ENCODE assay signal across 13 cellular contexts in the genomic region with DNA sequence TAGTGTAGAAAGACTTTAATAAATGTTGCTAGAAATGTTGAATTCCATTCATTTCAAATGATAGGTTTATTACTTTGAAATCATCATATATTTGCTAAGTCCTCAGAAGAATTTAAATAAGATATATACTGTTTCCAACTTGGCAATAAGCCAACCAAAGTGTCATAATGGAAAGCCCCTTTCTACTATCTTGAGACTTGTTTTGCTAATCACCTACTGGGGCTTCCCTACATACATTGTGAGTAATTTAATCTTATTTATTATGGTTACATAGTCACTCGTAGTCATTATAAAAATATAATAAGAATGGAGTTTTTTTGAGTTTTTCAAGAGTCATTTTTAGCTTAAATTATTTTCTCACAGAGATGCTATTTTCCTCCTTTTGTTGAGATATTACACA. TPM values are rescaled to one million over a fixed set of nuclear protein-coding genes. Genes with fewer than 3 reads are reported as not detected.
A peak's percentile ranks its signal among the peaks of the same experiment; 100 is the strongest.
DNase-seq lines count a peak whose midpoint lies in the region; ATAC-seq and TF ChIP-seq lines count a peak whose summit lies in the region.
"Had no signal": no experiment of that assay in that cellular context is flagged by ENCODE, and none has a peak within 500 bp of the region (broad histone marks: within the 10 kb centered on the region; RNA-seq: fewer than 3 reads in every experiment).

No MANE protein-coding gene starts in this region.

- H3K27me3 Mint-ChIP-seq in activated naive CD8-positive, alpha-beta T cell: peaks cover 7% of the 10 kb centered on the region
- H3K27me3 Mint-ChIP-seq in activated naive CD8-positive, alpha-beta T cell treated with anti-CD3 and anti-CD28 coated beads for 36 hours: peaks cover 27% of the 10 kb centered on the region
- peaks cover 19% of the 10 kb centered on the region for H3K27me3 Mint-ChIP-seq in stimulated activated naive CD8-positive, alpha-beta T cell treated with anti-CD3 and anti-CD28 coated beads, Interleukin-15, Interleukin-2, amounts not matched to agents 100 ng/mL and 50 ng/mL, for 24 hours

- H2BK120ac ChIP-seq in trophoblast cell (ENCODE audit: insufficient read depth, low read length, poor library complexity): no peak overlapping the region

- no peaks in the 10 kb centered on the region for H3K9me2 ChIP-seq in SU-DHL-6 (replicated peaks; ENCODE audit: insufficient read depth, low read length)

- H2AK5ac ChIP-seq in trophoblast cell (ENCODE audit: low read length): no peak overlapping the region

- no peak overlapping the region for H3K18ac ChIP-seq in trophoblast cell (ENCODE audit: low read length)

- ATAC-seq in HG02759 (IDR thresholded peaks at IDR 0.05; ENCODE audit: unreplicated experiment): peak; percentile 62

- no CpG with 5 or more reads among the region's 1 CpG for WGBS in trophoblast cell (ENCODE audit: extremely low coverage, insufficient coverage, insufficient read length)

- H3K9ac ChIP-seq in SU-DHL-6 (ENCODE audit: low read length): no peak overlapping the region
- no peak overlapping the region for H3K9ac ChIP-seq in trophoblast cell (ENCODE audit: low read length)

- no peaks in the 10 kb centered on the region for H3F3A ChIP-seq in SU-DHL-6 (ENCODE audit: insufficient read depth)

- no peaks in the 10 kb centered on the region for H4K20me1 ChIP-seq in SU-DHL-6 (ENCODE audit: low read depth, low read length)

- H3K4me1 ChIP-seq in trophoblast cell (ENCODE audit: control insufficient read depth in 1 of 2, insufficient read depth in 2 of 2, low read length in 2 of 2): peaks cover 4 to 10% of the 10 kb centered on the region in 2 experiments
- H3K4me1 ChIP-seq: prostate gland had no signal

- no peak overlapping the region for H4K91ac ChIP-seq in trophoblast cell (ENCODE audit: low read depth, low read length)

- H2BK12ac ChIP-seq in trophoblast cell (ENCODE audit: low read length): no peak overlapping the region

- H3K79me1 ChIP-seq in trophoblast cell (ENCODE audit: low read length): peaks cover 9% of the 10 kb centered on the region

- peak overlapping the region; percentile 66 for H3K27ac Mint-ChIP-seq in activated naive CD8-positive, alpha-beta T cell
- no peak overlapping the region for H3K27ac Mint-ChIP-seq in activated naive CD8-positive, alpha-beta T cell treated with anti-CD3 and anti-CD28 coated beads for 36 hours
- H3K27ac Mint-ChIP-seq in stimulated activated naive CD8-positive, alpha-beta T cell treated with anti-CD3 and anti-CD28 coated beads, Interleukin-15, Interleukin-2, amounts not matched to agents 100 ng/mL and 50 ng/mL, for 24 hours: peak overlapping the region; percentile 68

- H3K27me3 ChIP-seq in SU-DHL-6 (ENCODE audit: low read length): no peaks in the 10 kb centered on the region
- H3K27me3 ChIP-seq in trophoblast cell (ENCODE audit: insufficient read depth, low read length): no peaks in the 10 kb centered on the region

- peaks cover 1% of the 10 kb centered on the region for H3K4me1 Mint-ChIP-seq in activated naive CD8-positive, alpha-beta T cell (ENCODE audit: low read depth)
- peaks cover 2% of the 10 kb centered on the region for H3K4me1 Mint-ChIP-seq in activated naive CD8-positive, alpha-beta T cell treated with anti-CD3 and anti-CD28 coated beads for 36 hours
- peaks cover 4% of the 10 kb centered on the region for H3K4me1 Mint-ChIP-seq in stimulated activated naive CD8-positive, alpha-beta T cell treated with anti-CD3 and anti-CD28 coated beads, Interleukin-15, Interleukin-2, amounts not matched to agents 100 ng/mL and 50 ng/mL, for 24 hours (ENCODE audit: low read depth)

- no peak for TF ChIP-seq CTCF in SU-DHL-6 (IDR thresholded peaks at IDR 0.05; ENCODE audit: insufficient read depth, low read length, poor library complexity, severe bottlenecking)

- H4K12ac ChIP-seq in trophoblast cell (ENCODE audit: low read depth, low read length): no peak overlapping the region

- no peak overlapping the region for H3K23ac ChIP-seq in trophoblast cell (ENCODE audit: low read length)

- no peak for DNase-seq in activated naive CD8-positive, alpha-beta T cell treated with anti-CD3 and anti-CD28 coated beads for 36 hours
- DNase-seq in NCI-H526 (lab: John Stamatoyannopoulos, UW) (no peak), AG08396 (ENCODE audit: low spot score) (no peak), trophoblast cell (no peak)
- DNase-seq: DMS79; NCI-H1436; NCI-H524 treated with DMSO at 0.1 percent for 48 hours; stimulated activated CD8-positive, alpha-beta memory T cell treated with anti-CD3 and anti-CD28 coated beads, Interleukin-4, amount 100 ng/mL, for 48 hours had no signal

- no peak overlapping the region for H2BK5ac ChIP-seq in trophoblast cell (ENCODE audit: low read depth, low read length, poor library complexity)

- H3K9me3 Mint-ChIP-seq in activated naive CD8-positive, alpha-beta T cell (ENCODE audit: low read depth): no peaks in the 10 kb centered on the region
- peaks cover 1% of the 10 kb centered on the region for H3K9me3 Mint-ChIP-seq in activated naive CD8-positive, alpha-beta T cell treated with anti-CD3 and anti-CD28 coated beads for 36 hours
- no peaks in the 10 kb centered on the region for H3K9me3 Mint-ChIP-seq in stimulated activated naive CD8-positive, alpha-beta T cell treated with anti-CD3 and anti-CD28 coated beads, Interleukin-15, Interleukin-2, amounts not matched to agents 100 ng/mL and 50 ng/mL, for 24 hours

- H3K9me3 ChIP-seq in SU-DHL-6 (ENCODE audit: insufficient read depth, low read length): no peaks in the 10 kb centered on the region
- H3K9me3 ChIP-seq in trophoblast cell (ENCODE audit: insufficient read depth, low read depth, low read length): peaks cover 2% of the 10 kb centered on the region
- H3K9me3 ChIP-seq: prostate gland had no signal

- peaks cover 10% of the 10 kb centered on the region for H3K36me3 Mint-ChIP-seq in activated naive CD8-positive, alpha-beta T cell
- H3K36me3 Mint-ChIP-seq in activated naive CD8-positive, alpha-beta T cell treated with anti-CD3 and anti-CD28 coated beads for 36 hours: peaks cover 2% of the 10 kb centered on the region
- peaks cover 8% of the 10 kb centered on the region for H3K36me3 Mint-ChIP-seq in stimulated activated naive CD8-positive, alpha-beta T cell treated with anti-CD3 and anti-CD28 coated beads, Interleukin-15, Interleukin-2, amounts not matched to agents 100 ng/mL and 50 ng/mL, for 24 hours (ENCODE audit: low read depth)

- peak overlapping the region; percentile 32 for H3K4me2 ChIP-seq in SU-DHL-6 (ENCODE audit: low read depth, low read length, poor library complexity, severe bottlenecking)
- no peak overlapping the region for H3K4me2 ChIP-seq in trophoblast cell (ENCODE audit: low read length)

- peak overlapping the region; percentile 8 for H3K27ac ChIP-seq in SU-DHL-6 (ENCODE audit: low read depth, low read length)
- H3K27ac ChIP-seq in trophoblast cell (ENCODE audit: low read depth, low read length): no peak overlapping the region
- H3K27ac ChIP-seq: prostate gland had no signal

- no peak overlapping the region for H3K14ac ChIP-seq in trophoblast cell (ENCODE audit: low read length)

- H2AFZ ChIP-seq in SU-DHL-6 (ENCODE audit: low read depth, low read length, severe bottlenecking) (no peak overlapping the region), trophoblast cell (ENCODE audit: insufficient read depth, low read length, poor library complexity) (no peak overlapping the region)

- H3K36me3 ChIP-seq in SU-DHL-6 (ENCODE audit: low read length) (no peaks in the 10 kb centered on the region), trophoblast cell (ENCODE audit: control insufficient read depth in 1 of 2, insufficient read depth in 2 of 2, low read length in 2 of 2) (peaks cover 0 to 1% of the 10 kb centered on the region in 2 experiments)
- H3K36me3 ChIP-seq: prostate gland had no signal

- H3K4me3 ChIP-seq in SU-DHL-6 (ENCODE audit: insufficient read depth, low read length, poor library complexity, severe bottlenecking) (no peak overlapping the region), trophoblast cell (ENCODE audit: low read depth, low read length) (no peak overlapping the region)
- H3K4me3 ChIP-seq: prostate gland had no signal

- H4K8ac ChIP-seq in trophoblast cell (ENCODE audit: low read depth, low read length): no peak overlapping the region

- H3K4ac ChIP-seq in trophoblast cell (ENCODE audit: low read depth, low read length): no peak overlapping the region

- no peaks in the 10 kb centered on the region for H3K79me2 ChIP-seq in SU-DHL-6 (ENCODE audit: insufficient read depth, low read length)
- H3K79me2 ChIP-seq in trophoblast cell (ENCODE audit: control insufficient read depth, insufficient read depth, low read length, poor library complexity): no peaks in the 10 kb centered on the region

- H3K4me3 Mint-ChIP-seq in activated naive CD8-positive, alpha-beta T cell: no peak overlapping the region
- no peak overlapping the region for H3K4me3 Mint-ChIP-seq in activated naive CD8-positive, alpha-beta T cell treated with anti-CD3 and anti-CD28 coated beads for 36 hours
- H3K4me3 Mint-ChIP-seq in stimulated activated naive CD8-positive, alpha-beta T cell treated with anti-CD3 and anti-CD28 coated beads, Interleukin-15, Interleukin-2, amounts not matched to agents 100 ng/mL and 50 ng/mL, for 24 hours: no peak overlapping the region

RNA-seq across cellular contexts. Expression of gene COL19A1, which starts 20.7 kb away (rescaled TPM):
- under 1 TPM; 0.36 to 0.47 TPM for total RNA-seq in activated naive CD8-positive, alpha-beta T cell treated with anti-CD3 and anti-CD28 coated beads for 36 hours
- polyA plus RNA-seq in trophoblast cell (2013): 3.9 and 4.2 TPM in 2 replicates
